18 cellular contexts compared by ENCODE assay signal in genomic region chr10:96670786-96671185, GRCh38. TPM values are rescaled to one million over a fixed set of nuclear protein-coding genes. Genes with fewer than 3 reads are reported as not detected.
A peak's percentile ranks its signal among the peaks of the same experiment; 100 is the strongest.
DNase-seq lines count a peak whose midpoint lies in the region; ATAC-seq lines count a peak whose summit lies in the region.
"Had no signal": no experiment of that assay in that cellular context is flagged by ENCODE, and none has a peak within 500 bp of the region (broad histone marks: within the 10 kb centered on the region; RNA-seq: fewer than 3 reads in every experiment).

No MANE protein-coding gene starts in this region.

- WGBS in aorta, 2 donors: 37 to 39% methylated on average over 4 of the region's 4 CpGs

- H3K9ac ChIP-seq in BLaER1 treated with 17β-estradiol and CSF1 and Interleukin-3, amounts not matched to agents 10 nM and 100 nM: peak overlapping the region in 7 of 11 experiments; percentile 8 to 51 (median 34); a peak in 9 of 22 replicates

- H3K27me3 ChIP-seq in BLaER1 treated with 17β-estradiol and CSF1 and Interleukin-3, amounts not matched to agents 10 nM and 100 nM: no peaks in the 10 kb centered on the region
- no peaks in the 10 kb centered on the region for H3K27me3 ChIP-seq in aorta (ENCODE audit: control insufficient read depth in 1 of 2, insufficient read depth in 2 of 2, low read length in 1 of 2)
- H3K27me3 ChIP-seq: foreskin keratinocyte, SJCRH30 had no signal

- peaks cover 62% of the 10 kb centered on the region for H3K4me1 Mint-ChIP-seq in dendritic cell treated with granulocyte-macrophage colony-stimulating factor and Interleukin-4, amounts not matched to agents 40 ng/mL and 50 ng/mL, for 4 days (ENCODE audit: low read depth)
- H3K4me1 Mint-ChIP-seq: activated naive CD4-positive, alpha-beta T cell treated with anti-CD3 and anti-CD28 coated beads, Interleukin-2, amount 10 ng/mL, durations not matched to agents 7 days and 5 days had no signal

- no peaks in the 10 kb centered on the region for H3K27me3 Mint-ChIP-seq in dendritic cell treated with granulocyte-macrophage colony-stimulating factor and Interleukin-4, amounts not matched to agents 40 ng/mL and 50 ng/mL, for 4 days
- H3K27me3 Mint-ChIP-seq: activated CD4-positive, alpha-beta T cell treated with anti-CD3 and anti-CD28 coated beads, Interleukin-2, amount 10 ng/mL, durations not matched to agents 7 days and 5 days had no signal

- H3K36me3 Mint-ChIP-seq in dendritic cell treated with granulocyte-macrophage colony-stimulating factor and Interleukin-4, amounts not matched to agents 40 ng/mL and 50 ng/mL, for 4 days (ENCODE audit: low read depth): peaks cover 25% of the 10 kb centered on the region
- H3K36me3 Mint-ChIP-seq: activated naive CD4-positive, alpha-beta T cell treated with anti-CD3 and anti-CD28 coated beads, Interleukin-2, amount 10 ng/mL, durations not matched to agents 7 days and 5 days had no signal

- H3K4me3 Mint-ChIP-seq in dendritic cell treated with granulocyte-macrophage colony-stimulating factor and Interleukin-4, amounts not matched to agents 40 ng/mL and 50 ng/mL, for 4 days: no peak overlapping the region
- H3K4me3 Mint-ChIP-seq: activated CD4-positive, alpha-beta T cell treated with anti-CD3 and anti-CD28 coated beads, Interleukin-2, amount 10 ng/mL, durations not matched to agents 7 days and 5 days; activated naive CD4-positive, alpha-beta T cell treated with anti-CD3 and anti-CD28 coated beads, Interleukin-2, amount 10 ng/mL, durations not matched to agents 7 days and 5 days had no signal

- H3K4me3 ChIP-seq in BLaER1 treated with 17β-estradiol and CSF1 and Interleukin-3, amounts not matched to agents 10 nM and 100 nM: no peak overlapping the region
- H3K4me3 ChIP-seq in aorta (ENCODE audit: low read length in 2 of 2): no peak overlapping the region
- H3K4me3 ChIP-seq: coronary artery, HAP-1, lower lobe of right lung, prostate gland, SJCRH30 had no signal

- peaks cover 5 to 100% (median 80%) of the 10 kb centered on the region in 11 experiments; a peak in 19 of 22 replicates for H4K20me1 ChIP-seq in BLaER1 treated with 17β-estradiol and CSF1 and Interleukin-3, amounts not matched to agents 10 nM and 100 nM

- peaks cover 88 to 100% (median 96%) of the 10 kb centered on the region in 10 experiments for H3K4me1 ChIP-seq in BLaER1 treated with 17β-estradiol and CSF1 and Interleukin-3, amounts not matched to agents 10 nM and 100 nM
- H3K4me1 ChIP-seq in aorta (ENCODE audit: control insufficient read depth in 1 of 2, insufficient read depth in 2 of 2, low read length in 2 of 2): peaks cover 0 to 2% of the 10 kb centered on the region in 2 donors
- H3K4me1 ChIP-seq: foreskin keratinocyte, prostate gland had no signal

- peaks cover 51 to 88% (median 72%) of the 10 kb centered on the region in 11 experiments for H3K36me3 ChIP-seq in BLaER1 treated with 17β-estradiol and CSF1 and Interleukin-3, amounts not matched to agents 10 nM and 100 nM
- H3K36me3 ChIP-seq in aorta (ENCODE audit: control insufficient read depth in 1 of 2, insufficient read depth in 2 of 2, low read length in 1 of 2): no peaks in the 10 kb centered on the region
- H3K36me3 ChIP-seq: HAP-1, lower lobe of right lung, prostate gland, SJCRH30 had no signal

- H3K27ac Mint-ChIP-seq in dendritic cell treated with granulocyte-macrophage colony-stimulating factor and Interleukin-4, amounts not matched to agents 40 ng/mL and 50 ng/mL, for 4 days: peak overlapping the region; percentile 17
- H3K27ac Mint-ChIP-seq: activated CD4-positive, alpha-beta T cell treated with anti-CD3 and anti-CD28 coated beads, Interleukin-2, amount 10 ng/mL, durations not matched to agents 7 days and 5 days; activated naive CD4-positive, alpha-beta T cell treated with anti-CD3 and anti-CD28 coated beads, Interleukin-2, amount 10 ng/mL, durations not matched to agents 7 days and 5 days had no signal

- ATAC-seq in aorta (ENCODE audit: low FRiP score): no peak
- ATAC-seq: foreskin keratinocyte, lower lobe of right lung had no signal

- H3K27ac ChIP-seq in BLaER1 treated with 17β-estradiol and CSF1 and Interleukin-3, amounts not matched to agents 10 nM and 100 nM: peak overlapping the region; percentile 34 to 95 (median 93)
- H3K27ac ChIP-seq in aorta (ENCODE audit: low read depth in 1 of 2, low read length in 2 of 2): no peak overlapping the region
- H3K27ac ChIP-seq: coronary artery, foreskin keratinocyte, lower lobe of right lung, prostate gland, SJCRH30 had no signal

- DNase-seq in H4 (ENCODE audit: low spot score) (peak; percentile 29), NCI-H2196 (lab: John Stamatoyannopoulos, UW; ENCODE audit: unreplicated experiment) (peak; percentile 59), aorta (no peak), EL (no peak), hypothalamus (lab: John Stamatoyannopoulos, UW) (no peak), LoVo (ENCODE audit: low spot score) (no peak)
- DNase-seq: activated CD4-positive, alpha-beta T cell treated with anti-CD3 and anti-CD28 coated beads, Interleukin-2, amount 10 ng/mL, durations not matched to agents 7 days and 5 days; activated naive CD4-positive, alpha-beta T cell treated with anti-CD3 and anti-CD28 coated beads, Interleukin-2, amount 10 ng/mL, durations not matched to agents 7 days and 5 days; foreskin keratinocyte; lower lobe of right lung; SJCRH30; stimulated activated CD4-positive, alpha-beta T cell treated with anti-CD3 and anti-CD28 coated beads, Interleukin-4, amount 100 ng/mL, for 1 hour; substantia nigra had no signal

- no peaks in the 10 kb centered on the region for H3K9me3 Mint-ChIP-seq in dendritic cell treated with granulocyte-macrophage colony-stimulating factor and Interleukin-4, amounts not matched to agents 40 ng/mL and 50 ng/mL, for 4 days
- H3K9me3 Mint-ChIP-seq: activated CD4-positive, alpha-beta T cell treated with anti-CD3 and anti-CD28 coated beads, Interleukin-2, amount 10 ng/mL, durations not matched to agents 7 days and 5 days; activated naive CD4-positive, alpha-beta T cell treated with anti-CD3 and anti-CD28 coated beads, Interleukin-2, amount 10 ng/mL, durations not matched to agents 7 days and 5 days had no signal

- no peaks in the 10 kb centered on the region for H3K9me3 ChIP-seq in BLaER1 treated with 17β-estradiol and CSF1 and Interleukin-3, amounts not matched to agents 10 nM and 100 nM (replicated peaks in 1 of 11)
- H3K9me3 ChIP-seq in aorta (ENCODE audit: control insufficient read depth, low read length): no peaks in the 10 kb centered on the region
- H3K9me3 ChIP-seq: HAP-1, lower lobe of right lung, prostate gland, SJCRH30 had no signal

- intact Hi-C loops in dendritic cell treated with granulocyte-macrophage colony-stimulating factor and Interleukin-4, amounts not matched to agents 40 ng/mL and 50 ng/mL, for 4 days (cut with micrococcal nuclease): no loop called here
- intact Hi-C loops in aorta (cut with DNase I): no loop called here

- peak overlapping the region; percentile 40 to 94 (median 80); a peak in 21 of 22 replicates for H3K4me2 ChIP-seq in BLaER1 treated with 17β-estradiol and CSF1 and Interleukin-3, amounts not matched to agents 10 nM and 100 nM

RNA-seq across cellular contexts. Expression of gene PIK3AP1, which starts 49.5 kb away (rescaled TPM):
- total RNA-seq in H4 (2014; rRNA removed; shearing (Covaris generic)): 0.43 TPM in 1 of 2 replicates, not detected in the other
- 10 to 100 TPM; 10.1 to 23.4 TPM for total RNA-seq in aorta
- 10 to 100 TPM in 1 of 2 donors, 1 to 10 TPM in 1; 1.9 to 13.8 TPM for polyA plus RNA-seq in aorta

Comparison
In these comparisons a context has a peak if more than half of its experiments do, and no peak if none do; other contexts are left out.
1. H3K27ac ChIP-seq: peak in BLaER1 treated with 17β-estradiol and CSF1 and Interleukin-3, amounts not matched to agents 10 nM and 100 nM (11 of 11); none in aorta (0 of 2).
2. DNase-seq: peak in H4 (single experiment) and NCI-H2196 (single experiment); none in aorta (0 of 2), EL (single experiment), hypothalamus (0 of 51) and LoVo (single experiment).